In genomic region chr7:129768614-129769399, GRCh38 we compare ENCODE assay signal across 1 cellular context.
TF ChIP-seq lines count a peak whose summit lies in the region.

No MANE protein-coding gene starts in this region.

TF ChIP-seq in K562, 482 proteins besides CTCF, POLR2A, EP300 and RAD21 (continued from another document and continues in another):
- TF ChIP-seq ZBTB2 (IDR thresholded peaks at IDR 0.05) (peak; percentile 58), ZBTB5 (IDR thresholded peaks at IDR 0.05) (no peak), SRSF3 (IDR thresholded peaks at IDR 0.05; ENCODE audit: insufficient read depth, low read length) (no peak), NFIC (IDR thresholded peaks at IDR 0.05) (peak; percentile 84), FOXO4 (CRISPR knock-in tag; IDR thresholded peaks at IDR 0.05) (no peak), ILF3 (IDR thresholded peaks at IDR 0.05; ENCODE audit: borderline replicate concordance) (no peak), ZNF830 (CRISPR knock-in tag; IDR thresholded peaks at IDR 0.05) (no peak), LCOR (CRISPR knock-in tag; IDR thresholded peaks at IDR 0.05) (peak; percentile 86; the same call in 1 of the 2 replicates), MLX (CRISPR knock-in tag; conservative IDR thresholded peaks at IDR 0.05) (no peak), ZNF282 (CRISPR knock-in tag; IDR thresholded peaks at IDR 0.05) (no peak), ZSCAN29 (IDR thresholded peaks at IDR 0.05) (no peak), FOXJ3 (CRISPR knock-in tag; IDR thresholded peaks at IDR 0.05) (no peak), MYC (IDR thresholded peaks at IDR 0.05; ENCODE audit: low read depth, low read length) (0 out of 2 replicates have a peak, but pooled peaks have one; percentile 8), MYC (CRISPR knock-in tag; IDR thresholded peaks at IDR 0.05; ENCODE audit: borderline replicate concordance, low read depth) (no peak), ZNF408 (CRISPR knock-in tag; IDR thresholded peaks at IDR 0.05; ENCODE audit: low read depth) (no peak), ARNT (IDR thresholded peaks at IDR 0.05) (peak in 1 of 2 experiments; percentile 53; a peak in 1 of 4 replicates), ZNF134 (CRISPR knock-in tag; conservative IDR thresholded peaks at IDR 0.05) (no peak), CEBPG (CRISPR knock-in tag; IDR thresholded peaks at IDR 0.05) (no peak), CEBPG (tag; conservative IDR thresholded peaks at IDR 0.05 in 1 of 2, IDR thresholded peaks at IDR 0.05 in 1 of 2) (no peak), MTA3 (IDR thresholded peaks at IDR 0.05; ENCODE audit: borderline replicate concordance) (0 out of 2 replicates have a peak, but pooled peaks have one; percentile 22), KLF1 (tag; IDR thresholded peaks at IDR 0.05) (0 out of 2 replicates have a peak, but pooled peaks have one; percentile 38), ZNF140 (CRISPR knock-in tag; IDR thresholded peaks at IDR 0.05) (no peak), ZNF239 (CRISPR knock-in tag; IDR thresholded peaks at IDR 0.05) (no peak), ZNF586 (CRISPR knock-in tag; conservative IDR thresholded peaks at IDR 0.05) (no peak), VEZF1 (CRISPR knock-in tag; IDR thresholded peaks at IDR 0.05) (peak; percentile 49), ELF1 (tag; IDR thresholded peaks at IDR 0.05) (no peak), ZBTB40 (IDR thresholded peaks at IDR 0.05) (no peak; the same call in 1 of the 2 replicates), ZBTB40 (CRISPR knock-in tag; IDR thresholded peaks at IDR 0.05) (no peak), ZMIZ1 (IDR thresholded peaks at IDR 0.05; ENCODE audit: low read depth in 2 of 2, low read length in 2 of 2) (peak in 1 of 2 experiments; percentile 85; a peak in 2 of 4 replicates), NR4A1 (CRISPR knock-in tag; IDR thresholded peaks at IDR 0.05) (peak; percentile 51; the same call in 1 of the 2 replicates), NR4A1 (tag; IDR thresholded peaks at IDR 0.05) (0 out of 2 replicates have a peak, but pooled peaks have one; percentile 52), CBFA2T2 (conservative IDR thresholded peaks at IDR 0.05) (peak; percentile 96), TEAD2 (tag; IDR thresholded peaks at IDR 0.05) (no peak)
- TF ChIP-seq, protein P1, sequence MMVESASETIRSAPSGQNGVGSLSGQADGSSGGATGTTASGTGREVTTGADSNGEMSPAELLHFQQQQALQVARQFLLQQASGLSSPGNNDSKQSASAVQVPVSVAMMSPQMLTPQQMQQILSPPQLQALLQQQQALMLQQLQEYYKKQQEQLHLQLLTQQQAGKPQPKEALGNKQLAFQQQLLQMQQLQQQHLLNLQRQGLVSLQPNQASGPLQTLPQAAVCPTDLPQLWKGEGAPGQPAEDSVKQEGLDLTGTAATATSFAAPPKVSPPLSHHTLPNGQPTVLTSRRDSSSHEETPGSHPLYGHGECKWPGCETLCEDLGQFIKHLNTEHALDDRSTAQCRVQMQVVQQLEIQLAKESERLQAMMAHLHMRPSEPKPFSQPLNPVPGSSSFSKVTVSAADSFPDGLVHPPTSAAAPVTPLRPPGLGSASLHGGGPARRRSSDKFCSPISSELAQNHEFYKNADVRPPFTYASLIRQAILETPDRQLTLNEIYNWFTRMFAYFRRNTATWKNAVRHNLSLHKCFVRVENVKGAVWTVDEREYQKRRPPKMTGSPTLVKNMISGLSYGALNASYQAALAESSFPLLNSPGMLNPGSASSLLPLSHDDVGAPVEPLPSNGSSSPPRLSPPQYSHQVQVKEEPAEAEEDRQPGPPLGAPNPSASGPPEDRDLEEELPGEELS (CRISPR knock-in tag; IDR thresholded peaks at IDR 0.05; ENCODE audit: borderline replicate concordance) = no peak
- TF ChIP-seq, protein P2, sequence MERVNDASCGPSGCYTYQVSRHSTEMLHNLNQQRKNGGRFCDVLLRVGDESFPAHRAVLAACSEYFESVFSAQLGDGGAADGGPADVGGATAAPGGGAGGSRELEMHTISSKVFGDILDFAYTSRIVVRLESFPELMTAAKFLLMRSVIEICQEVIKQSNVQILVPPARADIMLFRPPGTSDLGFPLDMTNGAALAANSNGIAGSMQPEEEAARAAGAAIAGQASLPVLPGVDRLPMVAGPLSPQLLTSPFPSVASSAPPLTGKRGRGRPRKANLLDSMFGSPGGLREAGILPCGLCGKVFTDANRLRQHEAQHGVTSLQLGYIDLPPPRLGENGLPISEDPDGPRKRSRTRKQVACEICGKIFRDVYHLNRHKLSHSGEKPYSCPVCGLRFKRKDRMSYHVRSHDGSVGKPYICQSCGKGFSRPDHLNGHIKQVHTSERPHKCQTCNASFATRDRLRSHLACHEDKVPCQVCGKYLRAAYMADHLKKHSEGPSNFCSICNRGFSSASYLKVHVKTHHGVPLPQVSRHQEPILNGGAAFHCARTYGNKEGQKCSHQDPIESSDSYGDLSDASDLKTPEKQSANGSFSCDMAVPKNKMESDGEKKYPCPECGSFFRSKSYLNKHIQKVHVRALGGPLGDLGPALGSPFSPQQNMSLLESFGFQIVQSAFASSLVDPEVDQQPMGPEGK (CRISPR knock-in tag; IDR thresholded peaks at IDR 0.05; ENCODE audit: borderline replicate concordance) = no peak
